In genomic region chr10:74300074-74300621, GRCh38 we compare ENCODE assay signal across 7 cellular contexts.
DNase-seq lines count a peak whose midpoint lies in the region; ATAC-seq and TF ChIP-seq lines count a peak whose summit lies in the region.
"Not testable (repeated sequence)": the region's sequence is repeated elsewhere in the genome, so short reads cannot be mapped to it uniquely, and the experiment has no call there.

No MANE protein-coding gene starts in this region.

- H3K4me3 ChIP-seq in A673 (ENCODE audit: low read depth, low read length, poor library complexity, severe bottlenecking) = not testable (repeated sequence)

- CTCF ChIA-PET in A673 (lab: Charles Lee) = interaction anchor here (0.8 kb wide), 1 partner anchor 62 kb away, joined by 6 read pairs; no protein-coding TSS in a partner anchor
- CTCF ChIA-PET in WTC11 (lab: Charles Lee) = not testable (repeated sequence)

- H3K36me3 ChIP-seq in A673 (ENCODE audit: insufficient read depth, low read length, poor library complexity, severe bottlenecking) = not testable (repeated sequence)

- H3K4me3 Mint-ChIP-seq in HFFc6; WTC11; activated naive CD4-positive, alpha-beta T cell treated with anti-CD3 and anti-CD28 coated beads, Interleukin-2, amount 50 U/mL, for 24 hours; stimulated activated memory B cell treated with anti-CD40 and anti-IgM and Interleukin-4, amounts not matched to agents 10 μg/mL and 1 μg/mL and 100 μg/mL, for 72 hours: not testable (repeated sequence)
- peak overlapping the region; percentile 1 for H3K4me3 Mint-ChIP-seq in memory B cell

- DNase-seq in A673 (ENCODE audit: low spot score) (peak; percentile 83), CD1c-positive myeloid dendritic cell (ENCODE audit: extremely low spot score) (peak; percentile 7)
- not testable (repeated sequence) for DNase-seq in HFFc6; WTC11 (ENCODE audit: low spot score); memory B cell (ENCODE audit: low spot score in 2 of 2)

- peaks cover 11% of the 10 kb centered on the region for H3K36me3 Mint-ChIP-seq in HFFc6 (ENCODE audit: low read depth)
- H3K36me3 Mint-ChIP-seq in WTC11; activated naive CD4-positive, alpha-beta T cell treated with anti-CD3 and anti-CD28 coated beads, Interleukin-2, amount 50 U/mL, for 24 hours; memory B cell: not testable (repeated sequence)
- peaks cover 13% of the 10 kb centered on the region for H3K36me3 Mint-ChIP-seq in stimulated activated memory B cell treated with anti-CD40 and anti-IgM and Interleukin-4, amounts not matched to agents 10 μg/mL and 1 μg/mL and 100 μg/mL, for 72 hours

- H3K4me1 ChIP-seq in A673 (ENCODE audit: insufficient read depth, low read length, poor library complexity, severe bottlenecking) = peaks cover 32% of the 10 kb centered on the region

- not testable (repeated sequence) for H3K27me3 Mint-ChIP-seq in HFFc6 (ENCODE audit: insufficient read depth); WTC11 (ENCODE audit: low read depth); activated naive CD4-positive, alpha-beta T cell treated with anti-CD3 and anti-CD28 coated beads, Interleukin-2, amount 50 U/mL, for 24 hours; memory B cell; stimulated activated memory B cell treated with anti-CD40 and anti-IgM and Interleukin-4, amounts not matched to agents 10 μg/mL and 1 μg/mL and 100 μg/mL, for 72 hours

- TF ChIP-seq CTCF in A673 (conservative IDR thresholded peaks at IDR 0.05; ENCODE audit: low read depth, low read length); HFFc6 (IDR thresholded peaks at IDR 0.05); WTC11 (IDR thresholded peaks at IDR 0.05): not testable (repeated sequence)

- not testable (repeated sequence) for ATAC-seq in WTC11; memory B cell (ENCODE audit: low read depth); stimulated activated memory B cell treated with anti-CD40 and anti-IgM and Interleukin-4, amounts not matched to agents 10 μg/mL and 1 μg/mL and 100 μg/mL, for 72 hours

- not testable (repeated sequence) for BruUV-seq in A673 (replicated peaks; lab: Mats Ljungman, UMichigan)

- not testable (repeated sequence) for H3K27me3 ChIP-seq in A673 (replicated peaks; ENCODE audit: insufficient read depth, low read depth, low read length, poor library complexity)

- H3K27ac Mint-ChIP-seq in HFFc6 (peak overlapping the region; percentile 31; the same call in 1 of the 2 replicates), WTC11 (peak overlapping the region; percentile 20; the same call in 1 of the 2 replicates), memory B cell (peak overlapping the region; percentile 81)
- peak overlapping the region; percentile 55 for H3K27ac Mint-ChIP-seq in activated naive CD4-positive, alpha-beta T cell treated with anti-CD3 and anti-CD28 coated beads, Interleukin-2, amount 50 U/mL, for 24 hours
- peak overlapping the region; percentile 65 for H3K27ac Mint-ChIP-seq in stimulated activated memory B cell treated with anti-CD40 and anti-IgM and Interleukin-4, amounts not matched to agents 10 μg/mL and 1 μg/mL and 100 μg/mL, for 72 hours

- H3K9me3 Mint-ChIP-seq in HFFc6; WTC11; activated naive CD4-positive, alpha-beta T cell treated with anti-CD3 and anti-CD28 coated beads, Interleukin-2, amount 50 U/mL, for 24 hours; memory B cell; stimulated activated memory B cell treated with anti-CD40 and anti-IgM and Interleukin-4, amounts not matched to agents 10 μg/mL and 1 μg/mL and 100 μg/mL, for 72 hours: not testable (repeated sequence)

- H3K27ac ChIP-seq in A673 (ENCODE audit: low read depth, low read length, poor library complexity, severe bottlenecking) = peak overlapping the region; percentile 91

- not testable (repeated sequence) for H3K9me3 ChIP-seq in A673 (ENCODE audit: low read depth, low read length, poor library complexity, severe bottlenecking)

- intact Hi-C loops in A673 (cut with micrococcal nuclease; ENCODE audit: unreplicated experiment) = loop anchor here (10.0 kb wide), 2 partner anchors 115 to 205 kb away; no protein-coding TSS in a partner anchor

- H3K4me1 Mint-ChIP-seq in HFFc6 (ENCODE audit: low read depth) = peaks cover 21% of the 10 kb centered on the region
- not testable (repeated sequence) for H3K4me1 Mint-ChIP-seq in WTC11, memory B cell
- peaks cover 10% of the 10 kb centered on the region for H3K4me1 Mint-ChIP-seq in activated naive CD4-positive, alpha-beta T cell treated with anti-CD3 and anti-CD28 coated beads, Interleukin-2, amount 50 U/mL, for 24 hours
- peaks cover 18% of the 10 kb centered on the region for H3K4me1 Mint-ChIP-seq in stimulated activated memory B cell treated with anti-CD40 and anti-IgM and Interleukin-4, amounts not matched to agents 10 μg/mL and 1 μg/mL and 100 μg/mL, for 72 hours

- POLR2A ChIA-PET in A673 (lab: Charles Lee; ENCODE audit: low non-redundant PET) = interaction anchor here (0.6 to 1.4 kb wide), 4 partner anchors 11 to 583 kb away, joined by 3 to 8 read pairs (median 4); no protein-coding TSS in a partner anchor
- POLR2A ChIA-PET in WTC11 (lab: Charles Lee) = not testable (repeated sequence)

Comparison
In these comparisons a context has a peak if more than half of its experiments do, and no peak if none do; other contexts are left out.
1. H3K27ac Mint-ChIP-seq: peak in every context shown above with its lines; median percentile 81 in memory B cell; 65 in stimulated activated memory B cell treated with anti-CD40 and anti-IgM and Interleukin-4, amounts not matched to agents 10 μg/mL and 1 μg/mL and 100 μg/mL, for 72 hours; 55 in activated naive CD4-positive, alpha-beta T cell treated with anti-CD3 and anti-CD28 coated beads, Interleukin-2, amount 50 U/mL, for 24 hours; 31 in HFFc6; 20 in WTC11.